1 cellular context compared by ENCODE assay signal in the genomic region with DNA sequence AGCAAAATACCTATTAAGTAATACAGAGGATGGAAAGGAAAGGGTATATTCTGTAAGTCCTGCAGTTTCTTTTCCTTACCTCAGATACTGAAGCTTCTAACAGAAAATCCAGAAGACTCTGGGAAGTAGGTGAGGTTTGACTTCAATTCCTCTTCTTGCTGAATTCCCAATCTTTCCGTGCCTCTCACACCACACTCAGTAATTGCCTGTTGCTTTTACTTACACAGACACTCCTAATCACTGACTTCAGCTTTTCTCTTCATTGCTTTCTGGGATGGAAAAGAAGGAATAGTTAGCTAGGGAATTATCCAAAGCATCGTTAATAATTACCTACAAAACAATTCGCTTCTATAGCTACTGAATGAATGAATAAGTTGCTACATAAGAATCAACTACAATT.
TF ChIP-seq lines count a peak whose summit lies in the region.

No MANE protein-coding gene starts in this region.

TF ChIP-seq in SK-N-SH treated with all-trans-retinoic acid at 6 μM for 48 hours, 23 proteins besides CTCF, POLR2A, EP300 and RAD21 (continued from another document):
- TF ChIP-seq, protein P1, sequence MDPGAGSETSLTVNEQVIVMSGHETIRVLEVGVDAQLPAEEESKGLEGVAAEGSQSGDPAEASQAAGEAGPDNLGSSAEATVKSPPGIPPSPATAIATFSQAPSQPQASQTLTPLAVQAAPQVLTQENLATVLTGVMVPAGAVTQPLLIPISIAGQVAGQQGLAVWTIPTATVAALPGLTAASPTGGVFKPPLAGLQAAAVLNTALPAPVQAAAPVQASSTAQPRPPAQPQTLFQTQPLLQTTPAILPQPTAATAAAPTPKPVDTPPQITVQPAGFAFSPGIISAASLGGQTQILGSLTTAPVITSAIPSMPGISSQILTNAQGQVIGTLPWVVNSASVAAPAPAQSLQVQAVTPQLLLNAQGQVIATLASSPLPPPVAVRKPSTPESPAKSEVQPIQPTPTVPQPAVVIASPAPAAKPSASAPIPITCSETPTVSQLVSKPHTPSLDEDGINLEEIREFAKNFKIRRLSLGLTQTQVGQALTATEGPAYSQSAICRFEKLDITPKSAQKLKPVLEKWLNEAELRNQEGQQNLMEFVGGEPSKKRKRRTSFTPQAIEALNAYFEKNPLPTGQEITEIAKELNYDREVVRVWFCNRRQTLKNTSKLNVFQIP (CRISPR knock-in tag; IDR thresholded peaks at IDR 0.05; ENCODE audit: borderline replicate concordance, low read depth): no peak
- TF ChIP-seq, protein P2, sequence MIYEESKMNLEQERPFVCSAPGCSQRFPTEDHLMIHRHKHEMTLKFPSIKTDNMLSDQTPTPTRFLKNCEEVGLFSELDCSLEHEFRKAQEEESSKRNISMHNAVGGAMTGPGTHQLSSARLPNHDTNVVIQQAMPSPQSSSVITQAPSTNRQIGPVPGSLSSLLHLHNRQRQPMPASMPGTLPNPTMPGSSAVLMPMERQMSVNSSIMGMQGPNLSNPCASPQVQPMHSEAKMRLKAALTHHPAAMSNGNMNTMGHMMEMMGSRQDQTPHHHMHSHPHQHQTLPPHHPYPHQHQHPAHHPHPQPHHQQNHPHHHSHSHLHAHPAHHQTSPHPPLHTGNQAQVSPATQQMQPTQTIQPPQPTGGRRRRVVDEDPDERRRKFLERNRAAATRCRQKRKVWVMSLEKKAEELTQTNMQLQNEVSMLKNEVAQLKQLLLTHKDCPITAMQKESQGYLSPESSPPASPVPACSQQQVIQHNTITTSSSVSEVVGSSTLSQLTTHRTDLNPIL (CRISPR knock-in tag; IDR thresholded peaks at IDR 0.05; ENCODE audit: low read depth): no peak
- TF ChIP-seq ZNF8 (CRISPR knock-in tag; IDR thresholded peaks at IDR 0.05): no peak
TF ChIP-seq in SK-N-SH treated with all-trans-retinoic acid at 6 μM for 48 hours: peak in this region for 0.
